In genomic region chr10:117924820-117925219, GRCh38 we compare ENCODE assay signal across 33 cellular contexts.
"Had no signal": no experiment of that assay in that cellular context is flagged by ENCODE, and none has a peak within 500 bp of the region (broad histone marks: within the 10 kb centered on the region; RNA-seq: fewer than 3 reads in every experiment).

No MANE protein-coding gene starts in this region.

- H3K27ac ChIP-seq: esophagus squamous epithelium, gastroesophageal sphincter, WERI-Rb-1 had no signal

- H3K9me3 ChIP-seq: esophagus squamous epithelium, gastroesophageal sphincter had no signal

- H3K4me3 Mint-ChIP-seq: activated CD4-positive, alpha-beta memory T cell treated with anti-CD3 and anti-CD28 coated beads for 36 hours; activated CD4-positive, alpha-beta T cell treated with anti-CD3 and anti-CD28 coated beads for 36 hours; activated CD4-positive, alpha-beta T cell treated with anti-CD3 and anti-CD28 coated beads, Interleukin-2, amount 10 ng/mL, durations not matched to agents 24 days and 14 days; activated CD8-positive, alpha-beta memory T cell treated with anti-CD3 and anti-CD28 coated beads, Interleukin-2, amount 10 ng/mL, durations not matched to agents 7 days and 5 days; activated CD8-positive, alpha-beta T cell treated with anti-CD3 and anti-CD28 coated beads, Interleukin-2, amount 10 ng/mL, durations not matched to agents 7 days and 5 days; activated naive CD4-positive, alpha-beta T cell treated with anti-CD3 and anti-CD28 coated beads for 36 hours; activated naive CD4-positive, alpha-beta T cell treated with anti-CD3 and anti-CD28 coated beads, Interleukin-2, amount 50 U/mL, for 24 hours; activated naive CD8-positive, alpha-beta T cell treated with anti-CD3 and anti-CD28 coated beads for 36 hours; activated naive CD8-positive, alpha-beta T cell treated with anti-CD3 and anti-CD28 coated beads, Interleukin-2, amount 50 U/mL, for 24 hours; activated T-helper 1 cell treated with anti-CD3 and anti-CD28 coated beads, Interleukin-12 subunit alpha, Interleukin-12 subunit beta, Interleukin-2, Interleukin-4 antibody, amounts not matched to agents 30 ng/mL and 10 ng/mL and 1 ng/mL, durations not matched to agents 14 hours and 24 hours and 36 hours; effector memory CD8-positive, alpha-beta T cell; T-helper 17 cell; T-helper 2 cell treated with Interferon-gamma antibody and Interleukin-4, amounts not matched to agents 5 μg/mL and 100 μg/mL, for 36 hours had no signal

- H3K27me3 Mint-ChIP-seq: activated CD4-positive, alpha-beta T cell treated with anti-CD3 and anti-CD28 coated beads, Interleukin-2, amount 10 ng/mL, durations not matched to agents 24 days and 14 days; activated CD8-positive, alpha-beta memory T cell treated with anti-CD3 and anti-CD28 coated beads, Interleukin-2, amount 10 ng/mL, durations not matched to agents 7 days and 5 days had no signal

- H3K4me1 Mint-ChIP-seq: activated CD4-positive, alpha-beta T cell treated with anti-CD3 and anti-CD28 coated beads for 36 hours; activated CD4-positive, alpha-beta T cell treated with anti-CD3 and anti-CD28 coated beads, Interleukin-2, amount 10 ng/mL, durations not matched to agents 24 days and 14 days; activated CD8-positive, alpha-beta memory T cell treated with anti-CD3 and anti-CD28 coated beads, Interleukin-2, amount 10 ng/mL, durations not matched to agents 7 days and 5 days; activated naive CD4-positive, alpha-beta T cell treated with anti-CD3 and anti-CD28 coated beads, Interleukin-2, amount 50 U/mL, for 24 hours; activated naive CD8-positive, alpha-beta T cell treated with anti-CD3 and anti-CD28 coated beads for 36 hours; activated naive CD8-positive, alpha-beta T cell treated with anti-CD3 and anti-CD28 coated beads, Interleukin-2, amount 50 U/mL, for 24 hours; T-helper 17 cell had no signal

- H3K4me1 ChIP-seq: esophagus squamous epithelium, gastroesophageal sphincter had no signal

- H3K27me3 ChIP-seq: esophagus squamous epithelium had no signal

- H3K36me3 ChIP-seq: esophagus squamous epithelium, gastroesophageal sphincter, WERI-Rb-1 had no signal

- FAIRE-seq: astrocyte, colon had no signal

- H3K27ac Mint-ChIP-seq: activated CD4-positive, alpha-beta memory T cell treated with anti-CD3 and anti-CD28 coated beads for 36 hours; activated CD4-positive, alpha-beta T cell treated with anti-CD3 and anti-CD28 coated beads for 36 hours; activated CD4-positive, alpha-beta T cell treated with anti-CD3 and anti-CD28 coated beads, Interleukin-2, amount 10 ng/mL, durations not matched to agents 24 days and 14 days; activated CD8-positive, alpha-beta memory T cell treated with anti-CD3 and anti-CD28 coated beads, Interleukin-2, amount 10 ng/mL, durations not matched to agents 7 days and 5 days; activated CD8-positive, alpha-beta T cell treated with anti-CD3 and anti-CD28 coated beads, Interleukin-2, amount 10 ng/mL, durations not matched to agents 7 days and 5 days; activated naive CD4-positive, alpha-beta T cell treated with anti-CD3 and anti-CD28 coated beads for 36 hours; activated naive CD4-positive, alpha-beta T cell treated with anti-CD3 and anti-CD28 coated beads, Interleukin-2, amount 50 U/mL, for 24 hours; activated naive CD8-positive, alpha-beta T cell treated with anti-CD3 and anti-CD28 coated beads for 36 hours; activated naive CD8-positive, alpha-beta T cell treated with anti-CD3 and anti-CD28 coated beads, Interleukin-2, amount 50 U/mL, for 24 hours; activated T-helper 1 cell treated with anti-CD3 and anti-CD28 coated beads, Interleukin-12 subunit alpha, Interleukin-12 subunit beta, Interleukin-2, Interleukin-4 antibody, amounts not matched to agents 30 ng/mL and 10 ng/mL and 1 ng/mL, durations not matched to agents 14 hours and 24 hours and 36 hours; activated T-helper 2 cell treated with anti-CD3 and anti-CD28 coated beads, Interferon-gamma antibody, Interleukin-2, Interleukin-4, amounts not matched to agents 10 μg/mL and 5 μg/mL and 100 μg/mL, durations not matched to agents 14 hours and 24 hours and 36 hours; effector memory CD8-positive, alpha-beta T cell; T-helper 17 cell; T-helper 2 cell treated with Interferon-gamma antibody and Interleukin-4, amounts not matched to agents 5 μg/mL and 100 μg/mL, for 36 hours had no signal

- DNase-seq: activated CD4-positive, alpha-beta memory T cell treated with anti-CD3 and anti-CD28 coated beads for 36 hours; activated CD4-positive, alpha-beta T cell treated with anti-CD3 and anti-CD28 coated beads for 36 hours; activated CD4-positive, alpha-beta T cell treated with anti-CD3 and anti-CD28 coated beads, Interleukin-2, amount 10 ng/mL, durations not matched to agents 24 days and 14 days; activated CD4-positive, CD25-positive, alpha-beta regulatory T cell; activated CD4-positive, CD25-positive, alpha-beta regulatory T cell treated with anti-CD3 and anti-CD28 coated beads, Interleukin-2, amount 50 U/mL, for 72 hours; activated CD8-positive, alpha-beta memory T cell treated with anti-CD3 and anti-CD28 coated beads, Interleukin-2, amount 10 ng/mL, durations not matched to agents 7 days and 5 days; activated CD8-positive, alpha-beta memory T cell treated with anti-CD3 and anti-CD28 coated beads, Interleukin-2, amount 50 U/mL, for 4 hours; activated CD8-positive, alpha-beta T cell treated with anti-CD3 and anti-CD28 coated beads, Interleukin-2, amount 10 ng/mL, durations not matched to agents 7 days and 5 days; activated effector memory CD4-positive, alpha-beta T cell treated with anti-CD3 and anti-CD28 coated beads, Interleukin-2, amount 50 U/mL, for 16 hours; activated naive CD4-positive, alpha-beta T cell treated with anti-CD3 and anti-CD28 coated beads for 36 hours; activated naive CD8-positive, alpha-beta T cell treated with anti-CD3 and anti-CD28 coated beads for 36 hours; activated naive CD8-positive, alpha-beta T cell treated with anti-CD3 and anti-CD28 coated beads, Interleukin-2, amount 50 U/mL, for 24 hours; activated T-cell treated with anti-CD3 and anti-CD28 coated beads, Interleukin-2, amount 50 U/mL, for 1 hour; activated T-cell treated with anti-CD3 and anti-CD28 coated beads, Interleukin-2, amount 50 U/mL, for 48 hours; caudate nucleus; cortex of kidney; dermis blood vessel endothelial cell; effector CD4-positive, alpha-beta T cell; effector memory CD8-positive, alpha-beta T cell; erythroblast; esophagus squamous epithelium; foreskin melanocyte; T-helper 1 cell; T-helper 17 cell; T1000; WERI-Rb-1 had no signal

- H3K36me3 Mint-ChIP-seq: activated CD4-positive, alpha-beta memory T cell treated with anti-CD3 and anti-CD28 coated beads for 36 hours; activated CD8-positive, alpha-beta memory T cell treated with anti-CD3 and anti-CD28 coated beads, Interleukin-2, amount 10 ng/mL, durations not matched to agents 7 days and 5 days; activated naive CD4-positive, alpha-beta T cell treated with anti-CD3 and anti-CD28 coated beads, Interleukin-2, amount 50 U/mL, for 24 hours; activated naive CD8-positive, alpha-beta T cell treated with anti-CD3 and anti-CD28 coated beads for 36 hours had no signal

- ATAC-seq: activated CD4-positive, alpha-beta T cell treated with anti-CD3 and anti-CD28 coated beads for 36 hours; activated CD8-positive, alpha-beta memory T cell treated with anti-CD3 and anti-CD28 coated beads, Interleukin-2, amount 10 ng/mL, durations not matched to agents 7 days and 5 days; activated CD8-positive, alpha-beta T cell treated with anti-CD3 and anti-CD28 coated beads, Interleukin-2, amount 10 ng/mL, durations not matched to agents 7 days and 5 days; activated naive CD8-positive, alpha-beta T cell treated with anti-CD3 and anti-CD28 coated beads, Interleukin-2, amount 50 U/mL, for 24 hours; effector memory CD8-positive, alpha-beta T cell; gastroesophageal sphincter; T-helper 17 cell had no signal

- H3K9me3 Mint-ChIP-seq: activated CD4-positive, alpha-beta memory T cell treated with anti-CD3 and anti-CD28 coated beads for 36 hours; activated CD4-positive, alpha-beta T cell treated with anti-CD3 and anti-CD28 coated beads, Interleukin-2, amount 10 ng/mL, durations not matched to agents 24 days and 14 days; activated naive CD4-positive, alpha-beta T cell treated with anti-CD3 and anti-CD28 coated beads for 36 hours; activated naive CD4-positive, alpha-beta T cell treated with anti-CD3 and anti-CD28 coated beads, Interleukin-2, amount 50 U/mL, for 24 hours; activated naive CD8-positive, alpha-beta T cell treated with anti-CD3 and anti-CD28 coated beads for 36 hours; activated naive CD8-positive, alpha-beta T cell treated with anti-CD3 and anti-CD28 coated beads, Interleukin-2, amount 50 U/mL, for 24 hours; activated T-helper 1 cell treated with anti-CD3 and anti-CD28 coated beads, Interleukin-12 subunit alpha, Interleukin-12 subunit beta, Interleukin-2, Interleukin-4 antibody, amounts not matched to agents 30 ng/mL and 10 ng/mL and 1 ng/mL, durations not matched to agents 14 hours and 24 hours and 36 hours; activated T-helper 2 cell treated with anti-CD3 and anti-CD28 coated beads, Interferon-gamma antibody, Interleukin-2, Interleukin-4, amounts not matched to agents 10 μg/mL and 5 μg/mL and 100 μg/mL, durations not matched to agents 14 hours and 24 hours and 36 hours; T-helper 2 cell treated with Interferon-gamma antibody and Interleukin-4, amounts not matched to agents 5 μg/mL and 100 μg/mL, for 36 hours had no signal

- H3K4me3 ChIP-seq: esophagus squamous epithelium, gastroesophageal sphincter had no signal
